ENCODE assay signal across 1 cellular context in the genomic region with DNA sequence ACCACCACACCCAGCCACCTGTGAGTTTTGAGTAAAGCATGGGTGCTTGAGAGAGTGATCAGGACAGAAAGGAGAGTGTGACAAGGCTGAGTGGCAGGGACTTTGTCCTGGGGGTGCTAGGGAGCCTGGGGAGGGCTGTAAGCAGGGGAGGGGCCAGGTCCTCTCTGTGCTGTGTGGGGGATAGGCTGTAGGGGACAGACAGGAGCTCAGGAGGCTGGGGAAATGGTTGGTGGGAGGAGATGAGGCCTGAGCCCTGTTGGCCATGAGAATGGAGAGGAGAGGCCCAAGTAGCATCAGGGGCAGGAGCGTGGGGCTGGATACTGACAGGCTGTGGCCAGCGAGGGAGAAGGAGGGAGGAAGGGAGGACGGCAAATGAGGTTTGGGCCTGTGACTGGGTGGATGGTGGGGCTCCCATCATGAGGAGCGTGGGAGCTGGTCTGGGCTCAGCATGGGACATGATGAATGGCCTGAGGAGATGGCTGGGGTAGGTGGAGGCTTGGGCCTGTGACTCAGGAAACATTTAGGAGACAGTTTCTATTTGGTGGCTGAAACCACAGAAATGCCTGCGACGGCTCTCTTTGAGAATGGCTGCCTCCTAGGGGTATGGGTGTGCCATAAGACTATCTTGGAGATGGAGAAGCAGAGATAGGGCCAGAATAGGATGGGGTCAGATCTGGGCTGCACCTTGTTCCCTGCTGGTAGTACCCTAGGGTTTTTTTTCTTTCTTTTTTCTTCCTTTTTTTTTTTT.
TF ChIP-seq lines count a peak whose summit lies in the region.

No MANE protein-coding gene starts in this region.

TF ChIP-seq in H1, 55 proteins besides CTCF, POLR2A, EP300 and RAD21:
- no peak for TF ChIP-seq CHD1 (IDR thresholded peaks at IDR 0.05; ENCODE audit: low read depth, low read length)
- no peak for TF ChIP-seq EGR1 (IDR thresholded peaks at IDR 0.05; ENCODE audit: borderline replicate concordance, low read depth, low read length)
- no peak for TF ChIP-seq TBP (IDR thresholded peaks at IDR 0.05; ENCODE audit: low read depth, low read length)
- TF ChIP-seq NANOG (IDR thresholded peaks at IDR 0.05; ENCODE audit: insufficient read depth, low read depth, low read length, poor library complexity, severe bottlenecking): no peak
- no peak for TF ChIP-seq GABPA (IDR thresholded peaks at IDR 0.05; ENCODE audit: borderline replicate concordance, insufficient read depth, low read length)
- TF ChIP-seq TCF12 (IDR thresholded peaks at IDR 0.05; ENCODE audit: low read depth, low read length): no peak
